In genomic region chr7:24877790-24878311, GRCh38 we compare ENCODE assay signal across 8 cellular contexts.
DNase-seq lines count a peak whose midpoint lies in the region; ATAC-seq and TF ChIP-seq lines count a peak whose summit lies in the region.

No MANE protein-coding gene starts in this region.

- ATAC-seq in GM18868 (IDR thresholded peaks at IDR 0.05; ENCODE audit: unreplicated experiment) = peak; percentile 81

- H3K36me3 ChIP-seq in HAP-1 (replicated peaks) (no peaks in the 10 kb centered on the region), OCI-LY3 (replicated peaks; ENCODE audit: low read depth, low read length) (no peaks in the 10 kb centered on the region), hepatocyte (replicated peaks; ENCODE audit: insufficient read depth, low read depth) (no peaks in the 10 kb centered on the region), Caco-2 (ENCODE audit: control insufficient read depth, insufficient read depth, low read length) (no peaks in the 10 kb centered on the region; the same call in 1 of the 2 replicates)

- no peak overlapping the region for H2AFZ ChIP-seq in OCI-LY3 (ENCODE audit: low read depth, low read length)
- no peak overlapping the region for H2AFZ ChIP-seq in hepatocyte

- no TSS peak for BruUV-seq in Caco-2 (replicated peaks; lab: Mats Ljungman, UMichigan)

- no peaks in the 10 kb centered on the region for H3K27me3 Mint-ChIP-seq in Caco-2 (ENCODE audit: insufficient read depth, unreplicated experiment)

- H3K36me3 Mint-ChIP-seq in Caco-2 (ENCODE audit: insufficient read depth, unreplicated experiment) = no peaks in the 10 kb centered on the region

- DNase-seq in HAP-1 (ENCODE audit: low spot score in 2 of 2) = peak; percentile 50
- peak; percentile 39 for DNase-seq in fibroblast of the aortic adventitia (ENCODE audit: low read depth)
- no peak for DNase-seq in T-helper 9 cell
- DNase-seq in KG1 (lab: John Stamatoyannopoulos, UW) = no peak
- no peak for DNase-seq in hepatocyte (ENCODE audit: low spot score)
- no peak for DNase-seq in Caco-2

- H3K4me3 Mint-ChIP-seq in Caco-2 (ENCODE audit: unreplicated experiment) = no peak overlapping the region

- no peaks in the 10 kb centered on the region for H3K79me2 ChIP-seq in OCI-LY3 (ENCODE audit: low read length)
- no peaks in the 10 kb centered on the region for H3K79me2 ChIP-seq in hepatocyte

- CTCF ChIA-PET in Caco-2 (lab: Charles Lee) = no interaction called here

- H3K9me3 Mint-ChIP-seq in Caco-2 (ENCODE audit: unreplicated experiment) = no peaks in the 10 kb centered on the region

- POLR2A ChIA-PET in Caco-2 (lab: Charles Lee) = no interaction called here

- H3K4me2 ChIP-seq in OCI-LY3 (ENCODE audit: low read length) (peak overlapping the region; percentile 60), hepatocyte (no peak overlapping the region)

- TF ChIP-seq CTCF in OCI-LY3 (IDR thresholded peaks at IDR 0.05; ENCODE audit: low read depth, low read length) (no peak), fibroblast of the aortic adventitia (IDR thresholded peaks at IDR 0.05; ENCODE audit: insufficient read depth, low read length) (no peak), hepatocyte (IDR thresholded peaks at IDR 0.05; ENCODE audit: poor library complexity) (no peak), Caco-2 (IDR thresholded peaks at IDR 0.05; ENCODE audit: insufficient read depth in 1 of 2, low read depth in 1 of 2, low read length in 1 of 2, severe bottlenecking in 1 of 2, unreplicated experiment in 1 of 2) (no peak)

- peaks cover 23% of the 10 kb centered on the region for H3K4me1 Mint-ChIP-seq in Caco-2 (ENCODE audit: low read depth, unreplicated experiment)

- H3K27me3 ChIP-seq in HAP-1 (ENCODE audit: low read depth) (no peaks in the 10 kb centered on the region), OCI-LY3 (ENCODE audit: low read depth, low read length) (no peaks in the 10 kb centered on the region), hepatocyte (no peaks in the 10 kb centered on the region), Caco-2 (replicated peaks; ENCODE audit: control insufficient read depth, insufficient read depth, low read length) (no peaks in the 10 kb centered on the region)

- intact Hi-C loops in Caco-2 (cut with micrococcal nuclease; ENCODE audit: unreplicated experiment) = no loop called here

- 57% methylated on average over 4 of the region's 4 CpGs for WGBS in hepatocyte (ENCODE audit: low lambda C conversion rate, missing lambda C conversion rate)

- peaks cover 39% of the 10 kb centered on the region for H3K4me1 ChIP-seq in HAP-1
- peaks cover 13% of the 10 kb centered on the region for H3K4me1 ChIP-seq in OCI-LY3 (ENCODE audit: low read length)
- peaks cover 3% of the 10 kb centered on the region for H3K4me1 ChIP-seq in hepatocyte (ENCODE audit: insufficient read depth)
- H3K4me1 ChIP-seq in Caco-2 = peaks cover 36% of the 10 kb centered on the region

- H4K20me1 ChIP-seq in OCI-LY3 (ENCODE audit: insufficient read depth, low read length) (no peaks in the 10 kb centered on the region), hepatocyte (ENCODE audit: insufficient read depth, poor library complexity, severe bottlenecking) (no peaks in the 10 kb centered on the region)

- no peak overlapping the region for H3K9ac ChIP-seq in OCI-LY3 (ENCODE audit: low read length)

- no peaks in the 10 kb centered on the region for H3K9me3 ChIP-seq in HAP-1
- no peaks in the 10 kb centered on the region for H3K9me3 ChIP-seq in OCI-LY3 (ENCODE audit: insufficient read depth, low read length)
- H3K9me3 ChIP-seq in hepatocyte (ENCODE audit: low read depth) = no peaks in the 10 kb centered on the region
- no peaks in the 10 kb centered on the region for H3K9me3 ChIP-seq in Caco-2

- H3K27ac ChIP-seq in OCI-LY3 (ENCODE audit: low read length) (no peak overlapping the region), hepatocyte (no peak overlapping the region)

- H3K4me3 ChIP-seq in HAP-1 (no peak overlapping the region), OCI-LY3 (ENCODE audit: low read length) (no peak overlapping the region), fibroblast of the aortic adventitia (ENCODE audit: low read depth, low read length) (no peak overlapping the region), hepatocyte (no peak overlapping the region), Caco-2 (ENCODE audit: low read depth, low read length) (no peak overlapping the region)

- no peak overlapping the region for H3K27ac Mint-ChIP-seq in Caco-2 (ENCODE audit: unreplicated experiment)

- no peaks in the 10 kb centered on the region for H3K9me2 ChIP-seq in hepatocyte (replicated peaks; ENCODE audit: insufficient read depth)

- in situ Hi-C loops in HAP-1 (cut with MboI; ENCODE audit: low sequenced_read_pairs) = no loop called here

Comparison
In these comparisons a context has a peak if more than half of its experiments do, and no peak if none do; other contexts are left out.
1. DNase-seq: peak in HAP-1 (2 of 2) and fibroblast of the aortic adventitia (single experiment); none in T-helper 9 cell (single experiment), KG1 (single experiment), hepatocyte (single experiment) and Caco-2 (0 of 2).